13 cellular contexts compared by ENCODE assay signal in genomic region chr5:181168595-181169118, GRCh38. TPM values are rescaled to one million over a fixed set of nuclear protein-coding genes. Genes with fewer than 3 reads are reported as not detected.
DNase-seq lines count a peak whose midpoint lies in the region; ATAC-seq and TF ChIP-seq lines count a peak whose summit lies in the region.
"Had no signal": no experiment of that assay in that cellular context is flagged by ENCODE, and none has a peak within 500 bp of the region (broad histone marks: within the 10 kb centered on the region; RNA-seq: fewer than 3 reads in every experiment).

No MANE protein-coding gene starts in this region.

- H3K27me3 ChIP-seq in DOHH2 (ENCODE audit: control insufficient read depth, low read length) (no peaks in the 10 kb centered on the region), HUES6 (ENCODE audit: control insufficient read depth, insufficient read depth, low read length) (peaks cover 42% of the 10 kb centered on the region)

- DNase-seq in activated naive CD8-positive, alpha-beta T cell treated with anti-CD3 and anti-CD28 coated beads for 36 hours, result no peak
- DNase-seq in naive thymus-derived CD8-positive, alpha-beta T cell, result no peak
- no peak for DNase-seq in GOT3 (lab: John Stamatoyannopoulos, UW)
- DNase-seq: aorta, KG1, NCI-H2081 treated with DMSO at 0.1 percent for 48 hours had no signal

- H3K36me3 ChIP-seq in DOHH2 (ENCODE audit: control insufficient read depth, low read length) (no peaks in the 10 kb centered on the region), HUES6 (ENCODE audit: control insufficient read depth, insufficient read depth, low read length) (no peaks in the 10 kb centered on the region)

- ATAC-seq in naive thymus-derived CD8-positive, alpha-beta T cell, result no peak
- ATAC-seq in HG03108 (IDR thresholded peaks at IDR 0.05; ENCODE audit: unreplicated experiment) (no peak), GM21723 (IDR thresholded peaks at IDR 0.05; ENCODE audit: unreplicated experiment) (no peak)
- ATAC-seq: Right ventricle myocardium inferior had no signal

- H3K4me3 Mint-ChIP-seq in activated naive CD8-positive, alpha-beta T cell treated with anti-CD3 and anti-CD28 coated beads for 36 hours, result peak overlapping the region; percentile 63
- peak overlapping the region in 6 of 10 donors; percentile 14 to 73 (median 30) for H3K4me3 Mint-ChIP-seq in naive thymus-derived CD8-positive, alpha-beta T cell

- no peaks in the 10 kb centered on the region for H4K20me1 ChIP-seq in DOHH2 (ENCODE audit: control insufficient read depth, insufficient read depth, low read depth, low read length)

- H3K27ac Mint-ChIP-seq in activated naive CD8-positive, alpha-beta T cell treated with anti-CD3 and anti-CD28 coated beads for 36 hours, result peak overlapping the region; percentile 73
- H3K27ac Mint-ChIP-seq in naive thymus-derived CD8-positive, alpha-beta T cell, result peak overlapping the region in 4 of 10 donors; percentile 24 to 77 (median 56)

- H3K27ac ChIP-seq in DOHH2 (ENCODE audit: low read depth, low read length) (0 out of 2 replicates have a peak overlapping the region, but pooled peaks have one; percentile 80), HUES6 (ENCODE audit: low read depth, low read length) (no peak overlapping the region)

- no peaks in the 10 kb centered on the region for H3K79me2 ChIP-seq in DOHH2 (ENCODE audit: control insufficient read depth, low read length)

- TF ChIP-seq CTCF in DOHH2 (IDR thresholded peaks at IDR 0.05; ENCODE audit: low read depth, low read length, poor library complexity, severe bottlenecking), result no peak

- H3K4me1 ChIP-seq in DOHH2 (ENCODE audit: control insufficient read depth, low read length) (peaks cover 80% of the 10 kb centered on the region), HUES6 (ENCODE audit: control insufficient read depth, insufficient read depth, low read length) (peaks cover 6% of the 10 kb centered on the region; the same call in 1 of the 2 replicates)

- H3K36me3 Mint-ChIP-seq in activated naive CD8-positive, alpha-beta T cell treated with anti-CD3 and anti-CD28 coated beads for 36 hours, result peaks cover 13% of the 10 kb centered on the region
- peaks cover 0 to 2% (median 0%) of the 10 kb centered on the region in 3 donors for H3K36me3 Mint-ChIP-seq in naive thymus-derived CD8-positive, alpha-beta T cell

- H3K4me3 ChIP-seq in DOHH2 (ENCODE audit: low read length) (peak overlapping the region; percentile 62), HUES6 (ENCODE audit: low read depth, low read length) (peak overlapping the region; percentile 63)

- peaks cover 69% of the 10 kb centered on the region for H3K27me3 Mint-ChIP-seq in activated naive CD8-positive, alpha-beta T cell treated with anti-CD3 and anti-CD28 coated beads for 36 hours
- peaks cover 0 to 69% (median 12%) of the 10 kb centered on the region in 5 donors for H3K27me3 Mint-ChIP-seq in naive thymus-derived CD8-positive, alpha-beta T cell

- H3K9ac ChIP-seq in HUES6 (ENCODE audit: low read length), result no peak overlapping the region

- H3K9me2 ChIP-seq in DOHH2 (replicated peaks; ENCODE audit: control insufficient read depth, low read length), result no peaks in the 10 kb centered on the region

- peak overlapping the region; percentile 76 for H3K4me2 ChIP-seq in DOHH2 (ENCODE audit: low read length)

- peaks cover 27% of the 10 kb centered on the region for H3F3A ChIP-seq in DOHH2 (ENCODE audit: control insufficient read depth, insufficient read depth)

- POLR2A ChIA-PET in naive thymus-derived CD8-positive, alpha-beta T cell (lab: Charles Lee), result interaction anchor here (0.6 to 2.1 kb wide), 6 partner anchors 16 to 521 kb away, joined by 3 to 6 read pairs (median 4); no protein-coding TSS in a partner anchor

- peaks cover 82% of the 10 kb centered on the region for H3K4me1 Mint-ChIP-seq in activated naive CD8-positive, alpha-beta T cell treated with anti-CD3 and anti-CD28 coated beads for 36 hours
- peaks cover 26 to 76% (median 59%) of the 10 kb centered on the region in 4 donors for H3K4me1 Mint-ChIP-seq in naive thymus-derived CD8-positive, alpha-beta T cell

- H3K9me3 Mint-ChIP-seq in activated naive CD8-positive, alpha-beta T cell treated with anti-CD3 and anti-CD28 coated beads for 36 hours, result peaks cover 8% of the 10 kb centered on the region
- H3K9me3 Mint-ChIP-seq in naive thymus-derived CD8-positive, alpha-beta T cell, result peaks cover 0 to 4% (median 0%) of the 10 kb centered on the region in 9 donors

- H3K9me3 ChIP-seq in DOHH2 (ENCODE audit: control insufficient read depth, insufficient read depth, low read length), result no peaks in the 10 kb centered on the region
- H3K9me3 ChIP-seq in HUES6 (ENCODE audit: control insufficient read depth, insufficient read depth, low read depth, low read length), result no peaks in the 10 kb centered on the region

RNA-seq across cellular contexts. Expression of gene OR2V2, which starts 21.3 kb away (rescaled TPM):
- total RNA-seq in activated naive CD8-positive, alpha-beta T cell treated with anti-CD3 and anti-CD28 coated beads for 36 hours, result not detected
- total RNA-seq in naive thymus-derived CD8-positive, alpha-beta T cell, result not detected
- polyA plus RNA-seq in naive thymus-derived CD8-positive, alpha-beta T cell, result not detected
- total RNA-seq: aorta, Daoy, Right ventricle myocardium inferior, urinary bladder had no signal
- polyA plus RNA-seq: aorta, urinary bladder had no signal

RNA-seq across cellular contexts. Expression of gene TRIM7, which starts 36.3 kb away (rescaled TPM):
- total RNA-seq in activated naive CD8-positive, alpha-beta T cell treated with anti-CD3 and anti-CD28 coated beads for 36 hours, result under 1 TPM; 0.62 to 0.68 TPM
- 1 to 10 TPM; 3.7 to 4.2 TPM for total RNA-seq in naive thymus-derived CD8-positive, alpha-beta T cell
- under 1 TPM in 1 of 3 donors, not detected in 2; 0.40 TPM for polyA plus RNA-seq in naive thymus-derived CD8-positive, alpha-beta T cell

RNA-seq across cellular contexts. Expression of gene OR2V1, which starts 37.7 kb away (rescaled TPM):
- not detected for total RNA-seq in activated naive CD8-positive, alpha-beta T cell treated with anti-CD3 and anti-CD28 coated beads for 36 hours
- not detected for total RNA-seq in naive thymus-derived CD8-positive, alpha-beta T cell
- not detected for polyA plus RNA-seq in naive thymus-derived CD8-positive, alpha-beta T cell
- total RNA-seq: aorta, Daoy, Right ventricle myocardium inferior, urinary bladder had no signal
- polyA plus RNA-seq: aorta, urinary bladder had no signal

RNA-seq across cellular contexts. Expression of gene TRIM41, which starts 54.4 kb away (rescaled TPM):
- total RNA-seq in activated naive CD8-positive, alpha-beta T cell treated with anti-CD3 and anti-CD28 coated beads for 36 hours, result 10 to 100 TPM; 34.2 to 37.6 TPM
- total RNA-seq in naive thymus-derived CD8-positive, alpha-beta T cell, result 10 to 100 TPM; 33.3 to 40.7 TPM
- polyA plus RNA-seq in naive thymus-derived CD8-positive, alpha-beta T cell, result 1 to 10 TPM; 1.1 to 2.6 (median 1.6) TPM
